27 cellular contexts compared by ENCODE assay signal in the genomic region with DNA sequence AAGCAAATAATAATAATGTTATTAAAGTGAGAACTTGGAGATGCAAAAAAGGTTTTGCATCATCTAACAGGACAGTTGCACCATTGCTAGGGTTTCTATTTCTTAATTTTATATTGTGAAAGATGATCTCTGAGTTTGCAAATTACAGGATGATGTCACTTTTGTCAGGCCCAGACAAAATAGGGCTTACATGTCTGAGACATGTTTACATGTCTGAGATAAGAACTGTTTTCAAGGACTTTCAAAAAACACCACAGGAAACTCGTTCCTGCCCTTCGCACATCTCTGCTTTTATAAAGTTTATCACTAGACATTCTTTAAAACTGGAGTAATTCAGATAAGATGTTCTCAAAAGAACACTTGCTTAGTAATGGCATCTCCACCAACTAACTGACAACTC.
DNase-seq lines count a peak whose midpoint lies in the region; ATAC-seq and TF ChIP-seq lines count a peak whose summit lies in the region.
"Had no signal": no experiment of that assay in that cellular context is flagged by ENCODE, and none has a peak within 500 bp of the region (broad histone marks: within the 10 kb centered on the region; RNA-seq: fewer than 3 reads in every experiment).

No MANE protein-coding gene starts in this region.

- H3F3A ChIP-seq in GM23338 (replicated peaks; ENCODE audit: low read depth) = no peaks in the 10 kb centered on the region

- no peaks in the 10 kb centered on the region for H3K79me1 ChIP-seq in mesenchymal stem cell (replicated peaks; ENCODE audit: low read length, poor library complexity, severe bottlenecking)

- no peaks in the 10 kb centered on the region for H3K9me3 ChIP-seq in mesenchymal stem cell (ENCODE audit: control insufficient read depth, low read length)
- H3K9me3 ChIP-seq: BLaER1, ovary, tibial nerve had no signal

- no peak overlapping the region for H3K18ac ChIP-seq in mesenchymal stem cell (ENCODE audit: low read depth in 1 of 2, low read length in 2 of 2)

- no peaks in the 10 kb centered on the region for H3K4me1 ChIP-seq in GM23338 (ENCODE audit: insufficient read depth)
- no peaks in the 10 kb centered on the region for H3K4me1 ChIP-seq in mesenchymal stem cell (ENCODE audit: control insufficient read depth, insufficient read depth, low read depth, low read length)
- H3K4me1 ChIP-seq: BLaER1, tibial nerve had no signal

- H3K4me2 ChIP-seq in GM23338 (no peak overlapping the region), mesenchymal stem cell (ENCODE audit: low read length, poor library complexity, severe bottlenecking) (no peak overlapping the region)
- H3K4me2 ChIP-seq: BLaER1 had no signal

- no peak overlapping the region for H2BK5ac ChIP-seq in mesenchymal stem cell (ENCODE audit: low read depth, low read length, poor library complexity, severe bottlenecking)

- H3K9me2 ChIP-seq in GM23338 (ENCODE audit: insufficient read depth) = no peaks in the 10 kb centered on the region

- no peak overlapping the region for H3K14ac ChIP-seq in mesenchymal stem cell (ENCODE audit: low read length in 2 of 2)

- H2BK12ac ChIP-seq in mesenchymal stem cell (ENCODE audit: low read length in 2 of 2) = no peak overlapping the region

- H3K4me3 ChIP-seq in GM23338 (no peak overlapping the region), choroid plexus epithelial cell (ENCODE audit: low read depth, low read length) (no peak overlapping the region), mesenchymal stem cell (ENCODE audit: insufficient read depth in 1 of 2, low read depth in 1 of 2, low read length in 2 of 2) (no peak overlapping the region)
- H3K4me3 ChIP-seq: BLaER1, dorsolateral prefrontal cortex, ovary, SK-N-MC, skin epidermis, tibial nerve had no signal

- H3K27ac ChIP-seq in GM23338 (ENCODE audit: low read depth) = no peak overlapping the region
- H3K27ac ChIP-seq in mesenchymal stem cell (ENCODE audit: low read length, poor library complexity, severe bottlenecking) = no peak overlapping the region
- H3K27ac ChIP-seq: BLaER1, dorsolateral prefrontal cortex, ovary, SK-N-MC, skin epidermis, tibial nerve had no signal

- ATAC-seq in GM23338 = no peak
- ATAC-seq in HG03457 (IDR thresholded peaks at IDR 0.05; ENCODE audit: unreplicated experiment) = no peak
- no peak for ATAC-seq in HG02588 (IDR thresholded peaks at IDR 0.05; ENCODE audit: unreplicated experiment)
- no peak for ATAC-seq in activated T-cell treated with anti-CD3 and anti-CD28 coated beads, Interleukin-2, amount 50 U/mL, for 72 hours (replicated peaks in 1 of 2)
- ATAC-seq: activated T-helper 17 cell treated with anti-CD3 and anti-CD28 coated beads, Interleukin-2, amount 50 U/mL, for 72 hours; natural killer cell had no signal

- no peaks in the 10 kb centered on the region for H3K9me3 Mint-ChIP-seq in GM23338
- H3K9me3 Mint-ChIP-seq in activated T-cell treated with anti-CD3 and anti-CD28 coated beads, Interleukin-2, amount 50 U/mL, for 72 hours = no peaks in the 10 kb centered on the region
- H3K9me3 Mint-ChIP-seq: activated CD4-positive, alpha-beta memory T cell treated with anti-CD3 and anti-CD28 coated beads, Interleukin-2, amount 10 ng/mL, durations not matched to agents 7 days and 5 days; activated naive CD4-positive, alpha-beta T cell treated with anti-CD3 and anti-CD28 coated beads, Interleukin-2, amount 50 U/mL, for 24 hours; activated T-helper 17 cell treated with anti-CD3 and anti-CD28 coated beads, Interleukin-2, amount 50 U/mL, for 72 hours had no signal

- H3K4me3 Mint-ChIP-seq in GM23338 = no peak overlapping the region
- H3K4me3 Mint-ChIP-seq in activated T-cell treated with anti-CD3 and anti-CD28 coated beads, Interleukin-2, amount 50 U/mL, for 72 hours = no peak overlapping the region
- H3K4me3 Mint-ChIP-seq: activated CD4-positive, alpha-beta memory T cell treated with anti-CD3 and anti-CD28 coated beads, Interleukin-2, amount 10 ng/mL, durations not matched to agents 7 days and 5 days; activated naive CD4-positive, alpha-beta T cell treated with anti-CD3 and anti-CD28 coated beads, Interleukin-2, amount 50 U/mL, for 24 hours; activated T-helper 17 cell treated with anti-CD3 and anti-CD28 coated beads, Interleukin-2, amount 50 U/mL, for 72 hours; natural killer cell had no signal

- peaks cover 4% of the 10 kb centered on the region; the same call in 1 of the 3 replicates for H3K4me1 Mint-ChIP-seq in GM23338
- no peaks in the 10 kb centered on the region for H3K4me1 Mint-ChIP-seq in activated T-cell treated with anti-CD3 and anti-CD28 coated beads, Interleukin-2, amount 50 U/mL, for 72 hours (ENCODE audit: low read depth)
- H3K4me1 Mint-ChIP-seq: activated CD4-positive, alpha-beta memory T cell treated with anti-CD3 and anti-CD28 coated beads, Interleukin-2, amount 10 ng/mL, durations not matched to agents 7 days and 5 days; activated naive CD4-positive, alpha-beta T cell treated with anti-CD3 and anti-CD28 coated beads, Interleukin-2, amount 50 U/mL, for 24 hours; activated T-helper 17 cell treated with anti-CD3 and anti-CD28 coated beads, Interleukin-2, amount 50 U/mL, for 72 hours; natural killer cell had no signal

- TF ChIP-seq CTCF in GM23338 (conservative IDR thresholded peaks at IDR 0.05; ENCODE audit: low read depth in 2 of 2) (no peak), choroid plexus epithelial cell (conservative IDR thresholded peaks at IDR 0.05; ENCODE audit: low read depth, low read length) (no peak)

- no peak for DNase-seq in GM23338 (ENCODE audit: low spot score)
- peak; percentile 35 for DNase-seq in NCI-H69 (lab: John Stamatoyannopoulos, UW)
- peak; percentile 73 for DNase-seq in choroid plexus epithelial cell (ENCODE audit: low read depth)
- peak; percentile 84 for DNase-seq in mesenchymal stem cell
- DNase-seq in activated T-cell treated with anti-CD3 and anti-CD28 coated beads, Interleukin-2, amount 50 U/mL, for 72 hours = no peak
- DNase-seq: activated CD4-positive, alpha-beta memory T cell treated with anti-CD3 and anti-CD28 coated beads, Interleukin-2, amount 10 ng/mL, durations not matched to agents 7 days and 5 days; activated CD4-positive, CD25-positive, alpha-beta regulatory T cell treated with anti-CD3 and anti-CD28 coated beads, Interleukin-2, amount 50 U/mL, for 72 hours; activated CD8-positive, alpha-beta memory T cell treated with anti-CD3 and anti-CD28 coated beads, Interleukin-2, amount 50 U/mL, for 48 hours; cerebellar nuclear complex; DMS79; dorsolateral prefrontal cortex; GF-D8; natural killer cell; NCI-H1092 treated with DMSO at 0.1 percent for 48 hours; NCI-H187; NCI-H2227 treated with DMSO at 0.1 percent for 48 hours; NCI-H526 treated with DMSO at 0.1 percent for 48 hours; ovary; stimulated activated CD8-positive, alpha-beta memory T cell treated with anti-CD3 and anti-CD28 coated beads, Interleukin-4, amount 100 ng/mL, for 48 hours had no signal

- no peak overlapping the region for H3K4ac ChIP-seq in mesenchymal stem cell (ENCODE audit: low read depth in 1 of 2, low read length in 2 of 2)

- H2BK15ac ChIP-seq in mesenchymal stem cell (ENCODE audit: low read depth, poor library complexity, severe bottlenecking) = no peak overlapping the region

- no peak overlapping the region for H4K8ac ChIP-seq in mesenchymal stem cell (ENCODE audit: low read length)

- H3K27me3 ChIP-seq in GM23338 (ENCODE audit: insufficient read depth) = no peaks in the 10 kb centered on the region
- H3K27me3 ChIP-seq in mesenchymal stem cell (ENCODE audit: control insufficient read depth in 1 of 2, insufficient read depth in 1 of 2, low read length in 2 of 2) = no peaks in the 10 kb centered on the region
- H3K27me3 ChIP-seq: BLaER1, ovary, tibial nerve had no signal

- H3K27ac Mint-ChIP-seq in GM23338 = no peak overlapping the region
- no peak overlapping the region for H3K27ac Mint-ChIP-seq in activated T-cell treated with anti-CD3 and anti-CD28 coated beads, Interleukin-2, amount 50 U/mL, for 72 hours
- H3K27ac Mint-ChIP-seq: activated CD4-positive, alpha-beta memory T cell treated with anti-CD3 and anti-CD28 coated beads, Interleukin-2, amount 10 ng/mL, durations not matched to agents 7 days and 5 days; activated naive CD4-positive, alpha-beta T cell treated with anti-CD3 and anti-CD28 coated beads, Interleukin-2, amount 50 U/mL, for 24 hours; activated T-helper 17 cell treated with anti-CD3 and anti-CD28 coated beads, Interleukin-2, amount 50 U/mL, for 72 hours; natural killer cell had no signal

- H2AK5ac ChIP-seq in mesenchymal stem cell (ENCODE audit: low read length, severe bottlenecking) = no peak overlapping the region

- no peak overlapping the region for H2BK120ac ChIP-seq in mesenchymal stem cell (ENCODE audit: low read depth, low read length)

- H3K36me3 ChIP-seq in GM23338 (ENCODE audit: insufficient read depth) = no peaks in the 10 kb centered on the region
- no peaks in the 10 kb centered on the region for H3K36me3 ChIP-seq in mesenchymal stem cell (ENCODE audit: control insufficient read depth in 1 of 2, insufficient read depth in 2 of 2, low read depth in 1 of 2, low read length in 2 of 2)
- H3K36me3 ChIP-seq: BLaER1, ovary, tibial nerve had no signal

- no peaks in the 10 kb centered on the region for H4K20me1 ChIP-seq in GM23338 (replicated peaks; ENCODE audit: insufficient read depth)
- H4K20me1 ChIP-seq: BLaER1 had no signal

- no peak overlapping the region for H3K9ac ChIP-seq in mesenchymal stem cell (ENCODE audit: low read length)
- H3K9ac ChIP-seq: BLaER1 had no signal

- no peaks in the 10 kb centered on the region for H3K36me3 Mint-ChIP-seq in GM23338 (ENCODE audit: low read depth)
- H3K36me3 Mint-ChIP-seq in activated T-cell treated with anti-CD3 and anti-CD28 coated beads, Interleukin-2, amount 50 U/mL, for 72 hours (ENCODE audit: insufficient read depth in 2 of 2) = no peaks in the 10 kb centered on the region
- H3K36me3 Mint-ChIP-seq: activated naive CD4-positive, alpha-beta T cell treated with anti-CD3 and anti-CD28 coated beads, Interleukin-2, amount 50 U/mL, for 24 hours; natural killer cell had no signal

- H3K27me3 Mint-ChIP-seq in GM23338 (ENCODE audit: insufficient read depth, low read depth, poor library complexity) = no peaks in the 10 kb centered on the region
- no peaks in the 10 kb centered on the region for H3K27me3 Mint-ChIP-seq in activated T-cell treated with anti-CD3 and anti-CD28 coated beads, Interleukin-2, amount 50 U/mL, for 72 hours (ENCODE audit: low read depth)
- H3K27me3 Mint-ChIP-seq: activated CD4-positive, alpha-beta memory T cell treated with anti-CD3 and anti-CD28 coated beads, Interleukin-2, amount 10 ng/mL, durations not matched to agents 7 days and 5 days; activated naive CD4-positive, alpha-beta T cell treated with anti-CD3 and anti-CD28 coated beads, Interleukin-2, amount 50 U/mL, for 24 hours; activated T-helper 17 cell treated with anti-CD3 and anti-CD28 coated beads, Interleukin-2, amount 50 U/mL, for 72 hours had no signal

- no peak overlapping the region for H3K23ac ChIP-seq in mesenchymal stem cell (ENCODE audit: low read length in 2 of 2)

- H2AFZ ChIP-seq in GM23338 (peak overlapping the region; percentile 15; the same call in 1 of the 2 replicates), mesenchymal stem cell (ENCODE audit: low read depth, low read length) (no peak overlapping the region)

- no peaks in the 10 kb centered on the region for H3K79me2 ChIP-seq in GM23338 (replicated peaks; ENCODE audit: insufficient read depth)

- 67% methylated on average over 1 of the region's 2 CpGs for WGBS in mesenchymal stem cell

- H4K91ac ChIP-seq in mesenchymal stem cell (ENCODE audit: low read length) = no peak overlapping the region

TF ChIP-seq in GM23338, 12 proteins besides CTCF, POLR2A, EP300 and RAD21 (continues in another document):
- TF ChIP-seq JUNB (IDR thresholded peaks at IDR 0.05; ENCODE audit: unreplicated experiment) = no peak

Comparison
In these comparisons a context has a peak if more than half of its experiments do, and no peak if none do; other contexts are left out.
1. DNase-seq: peak in NCI-H69 (single experiment), choroid plexus epithelial cell (single experiment) and mesenchymal stem cell (single experiment); none in GM23338 (single experiment) and activated T-cell treated with anti-CD3 and anti-CD28 coated beads, Interleukin-2, amount 50 U/mL, for 72 hours (0 of 2).